ENCODE assay signal across 29 cellular contexts in the genomic region with DNA sequence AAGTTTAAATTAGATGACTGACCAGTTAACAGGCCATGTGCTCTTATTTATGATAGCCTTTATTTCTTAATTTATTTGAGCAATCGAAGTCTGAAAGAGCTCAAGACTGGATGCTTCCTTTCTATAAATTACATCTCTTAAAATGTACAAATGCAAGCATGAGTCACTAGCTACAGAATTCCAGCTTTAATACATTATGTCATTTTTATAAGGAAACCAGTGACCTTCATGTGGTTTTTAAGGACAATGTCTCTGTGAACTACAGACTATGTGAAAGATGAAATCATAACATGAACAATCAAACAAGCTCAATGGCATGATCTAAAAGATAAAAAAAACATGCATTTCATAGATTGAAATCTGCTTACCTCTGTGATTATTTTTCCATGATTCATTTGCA. TPM values are rescaled to one million over a fixed set of nuclear protein-coding genes. Genes with fewer than 3 reads are reported as not detected.
"Had no signal": no experiment of that assay in that cellular context is flagged by ENCODE, and none has a peak within 500 bp of the region (broad histone marks: within the 10 kb centered on the region; RNA-seq: fewer than 3 reads in every experiment).

No MANE protein-coding gene starts in this region.

- H3K4me3 Mint-ChIP-seq: activated CD4-positive, alpha-beta T cell treated with anti-CD3 and anti-CD28 coated beads, Interleukin-2, amount 10 ng/mL, durations not matched to agents 24 days and 14 days; activated CD8-positive, alpha-beta T cell treated with anti-CD3 and anti-CD28 coated beads for 36 hours; activated T-helper 1 cell treated with anti-CD3 and anti-CD28 coated beads, Interleukin-12 subunit alpha, Interleukin-12 subunit beta, Interleukin-2, Interleukin-4 antibody, amounts not matched to agents 30 ng/mL and 10 ng/mL and 1 ng/mL, durations not matched to agents 14 hours and 24 hours and 36 hours; memory B cell; nephron; type B pancreatic cell had no signal

- H3K27ac ChIP-seq: brain microvascular endothelial cell, neutrophil, ovary, prostate gland, spleen, thoracic aorta had no signal

- H3K9me3 ChIP-seq: neutrophil, ovary, prostate gland, spleen, thoracic aorta had no signal

- ATAC-seq: activated CD4-positive, CD25-positive, alpha-beta regulatory T cell treated with anti-CD3 and anti-CD28 coated beads, Interleukin-2, amount 50 U/mL, for 24 hours; activated CD8-positive, alpha-beta T cell treated with anti-CD3 and anti-CD28 coated beads for 36 hours; activated naive CD4-positive, alpha-beta T cell treated with anti-CD3 and anti-CD28 coated beads, Interleukin-2, amount 50 U/mL, for 72 hours; esophagus mucosa had no signal

- H3K9me3 Mint-ChIP-seq: activated CD4-positive, alpha-beta T cell treated with anti-CD3 and anti-CD28 coated beads, Interleukin-2, amount 10 ng/mL, durations not matched to agents 24 days and 14 days; activated naive CD4-positive, alpha-beta T cell treated with anti-CD3 and anti-CD28 coated beads, Interleukin-2, amount 50 U/mL, for 72 hours; activated T-helper 1 cell treated with anti-CD3 and anti-CD28 coated beads, Interleukin-12 subunit alpha, Interleukin-12 subunit beta, Interleukin-2, Interleukin-4 antibody, amounts not matched to agents 30 ng/mL and 10 ng/mL and 1 ng/mL, durations not matched to agents 14 hours and 24 hours and 36 hours; memory B cell; nephron; type B pancreatic cell had no signal

- H3K4me3 ChIP-seq: ovary, prostate gland, spleen, thoracic aorta had no signal

- H3K36me3 ChIP-seq: brain microvascular endothelial cell, neutrophil, ovary, prostate gland, spleen, thoracic aorta had no signal

- H3K27me3 Mint-ChIP-seq: activated CD4-positive, alpha-beta T cell treated with anti-CD3 and anti-CD28 coated beads, Interleukin-2, amount 10 ng/mL, durations not matched to agents 24 days and 14 days; activated CD8-positive, alpha-beta T cell treated with anti-CD3 and anti-CD28 coated beads for 36 hours; memory B cell had no signal

- H3K27ac Mint-ChIP-seq: activated CD4-positive, alpha-beta T cell treated with anti-CD3 and anti-CD28 coated beads, Interleukin-2, amount 10 ng/mL, durations not matched to agents 24 days and 14 days; activated CD8-positive, alpha-beta T cell treated with anti-CD3 and anti-CD28 coated beads for 36 hours; activated naive CD4-positive, alpha-beta T cell treated with anti-CD3 and anti-CD28 coated beads, Interleukin-2, amount 50 U/mL, for 72 hours; activated T-helper 1 cell treated with anti-CD3 and anti-CD28 coated beads, Interleukin-12 subunit alpha, Interleukin-12 subunit beta, Interleukin-2, Interleukin-4 antibody, amounts not matched to agents 30 ng/mL and 10 ng/mL and 1 ng/mL, durations not matched to agents 14 hours and 24 hours and 36 hours; memory B cell; type B pancreatic cell had no signal

- H3K27me3 ChIP-seq: brain microvascular endothelial cell, neutrophil, ovary, spleen had no signal

- DNase-seq: activated CD4-positive, alpha-beta T cell treated with anti-CD3 and anti-CD28 coated beads, Interleukin-2, amount 10 ng/mL, durations not matched to agents 24 days and 14 days; activated CD8-positive, alpha-beta T cell treated with anti-CD3 and anti-CD28 coated beads for 36 hours; activated gamma-delta T cell treated with Interleukin-2 at 50 U/mL for 16 hours; aorta; brain microvascular endothelial cell; central memory CD4-positive, alpha-beta T cell; effector memory CD4-positive, alpha-beta T cell; foreskin melanocyte; ovary; spleen; stimulated activated CD4-positive, alpha-beta T cell treated with anti-CD3 and anti-CD28 coated beads, Interleukin-4, amount 100 ng/mL, for 1 hour; stimulated activated naive CD4-positive, alpha-beta T cell had no signal

- H3K4me1 Mint-ChIP-seq: activated CD4-positive, alpha-beta T cell treated with anti-CD3 and anti-CD28 coated beads, Interleukin-2, amount 10 ng/mL, durations not matched to agents 24 days and 14 days; memory B cell; nephron had no signal

- H3K4me1 ChIP-seq: prostate gland, spleen had no signal

- H3K36me3 Mint-ChIP-seq: activated naive CD4-positive, alpha-beta T cell treated with anti-CD3 and anti-CD28 coated beads, Interleukin-2, amount 50 U/mL, for 72 hours; memory B cell; type B pancreatic cell had no signal

RNA-seq across cellular contexts. Expression of a gene that starts 15.4 kb away (rescaled TPM):
- total RNA-seq: activated CD4-positive, alpha-beta T cell treated with anti-CD3 and anti-CD28 coated beads, Interleukin-2, amount 10 ng/mL, durations not matched to agents 24 days and 14 days; activated CD8-positive, alpha-beta T cell treated with anti-CD3 and anti-CD28 coated beads for 36 hours; activated naive CD4-positive, alpha-beta T cell treated with anti-CD3 and anti-CD28 coated beads, Interleukin-2, amount 50 U/mL, for 72 hours; activated T-helper 1 cell treated with anti-CD3 and anti-CD28 coated beads, Interleukin-12 subunit alpha, Interleukin-12 subunit beta, Interleukin-2, Interleukin-4 antibody, amounts not matched to agents 30 ng/mL and 10 ng/mL and 1 ng/mL, durations not matched to agents 14 hours and 24 hours and 36 hours; aorta; dermis microvascular lymphatic vessel endothelial cell; endothelial cell of umbilical vein; esophagus mucosa; liver; mononuclear cell; myocyte; ovary; prostate gland; spleen; T-helper 2 cell treated with Interferon-gamma antibody and Interleukin-4, amounts not matched to agents 100 ng/mL and 5 ng/mL, for 36 hours; thoracic aorta had no signal
- polyA plus RNA-seq: adipose tissue, aorta, endothelial cell of umbilical vein, liver, ovary, spleen had no signal
